Comparison of ENCODE assay signal across 23 cellular contexts in the genomic region with DNA sequence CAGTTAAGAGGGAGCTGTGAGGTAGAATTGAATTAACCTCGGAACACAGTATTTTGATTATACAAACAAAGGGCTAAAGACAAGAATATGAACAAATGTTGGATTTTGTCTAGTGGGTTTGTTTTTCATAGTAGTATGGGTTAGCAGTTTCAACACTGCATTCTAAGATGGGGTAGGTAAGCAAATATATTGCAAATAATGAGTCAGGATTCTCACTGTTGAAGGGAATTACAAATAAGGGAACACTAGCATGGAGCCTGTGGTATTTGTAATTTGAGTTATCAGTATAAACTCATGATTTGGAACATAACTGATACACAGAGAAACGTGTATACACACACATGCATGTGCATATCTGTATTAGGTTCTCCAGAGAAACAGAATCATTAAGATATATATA. TPM values are rescaled to one million over a fixed set of nuclear protein-coding genes. Genes with fewer than 3 reads are reported as not detected.
A peak's percentile ranks its signal among the peaks of the same experiment; 100 is the strongest.
DNase-seq lines count a peak whose midpoint lies in the region; FAIRE-seq and TF ChIP-seq lines count a peak whose summit lies in the region.
"Had no signal": no experiment of that assay in that cellular context is flagged by ENCODE, and none has a peak within 500 bp of the region (broad histone marks: within the 10 kb centered on the region; RNA-seq: fewer than 3 reads in every experiment).

No MANE protein-coding gene starts in this region.

- TF ChIP-seq CTCF in AG10803 (conservative IDR thresholded peaks at IDR 0.05; ENCODE audit: low read length): no peak
- no peak for TF ChIP-seq CTCF in bronchial epithelial cell (IDR thresholded peaks at IDR 0.05; ENCODE audit: insufficient read depth, low read length, severe bottlenecking)
- no peak for TF ChIP-seq CTCF in fibroblast of villous mesenchyme (IDR thresholded peaks at IDR 0.05; ENCODE audit: insufficient read depth, low read depth, low read length)
- TF ChIP-seq CTCF in progenitor cell of endocrine pancreas (IDR thresholded peaks at IDR 0.05; ENCODE audit: unreplicated experiment): no peak

- FAIRE-seq in bronchial epithelial cell (lab: Jason Lieb, UNC): no peak
- FAIRE-seq: A549, GM19239, H54, K562 had no signal

- H3K27ac Mint-ChIP-seq in progenitor cell of endocrine pancreas: no peak overlapping the region
- H3K27ac Mint-ChIP-seq: CD8-positive, alpha-beta T cell had no signal

- H3K27me3 ChIP-seq in bronchial epithelial cell (ENCODE audit: control insufficient read depth, insufficient read depth, low read length): no peaks in the 10 kb centered on the region
- H3K27me3 ChIP-seq: Peyer's patch had no signal

- H3K36me3 ChIP-seq in bronchial epithelial cell (ENCODE audit: control insufficient read depth, insufficient read depth, low read length): peaks cover 1% of the 10 kb centered on the region
- H3K36me3 ChIP-seq: Peyer's patch had no signal

- no peaks in the 10 kb centered on the region for H3K36me3 Mint-ChIP-seq in progenitor cell of endocrine pancreas (ENCODE audit: insufficient read depth)

- peak; percentile 23 for DNase-seq in AG10803 (ENCODE audit: low read depth)
- DNase-seq in LHCN-M2 (ENCODE audit: low read depth): peak; percentile 28
- DNase-seq in bronchial epithelial cell (ENCODE audit: low read depth): peak; percentile 79
- DNase-seq in fibroblast of villous mesenchyme (ENCODE audit: low read depth): peak; percentile 10
- DNase-seq in cortex of kidney (lab: John Stamatoyannopoulos, UW): no peak
- DNase-seq in NCI-H226: no peak
- no peak for DNase-seq in KG1 (lab: John Stamatoyannopoulos, UW)
- DNase-seq in progenitor cell of endocrine pancreas (ENCODE audit: low spot score, unreplicated experiment): no peak
- DNase-seq: C1 segment of cervical spinal cord; Calu3; CD8-positive, alpha-beta T cell; DMS153; GF-D8; NCI-H1092 treated with DMSO at 0.1 percent for 48 hours; NCI-H1436 treated with DMSO at 0.1 percent for 48 hours; NCI-H1930; NCI-H510A; NCI-H774; Peyer's patch had no signal

- H3K4me3 ChIP-seq in AG10803 (ENCODE audit: low read length) (no peak overlapping the region), bronchial epithelial cell (ENCODE audit: low read depth, low read length) (no peak overlapping the region), fibroblast of villous mesenchyme (ENCODE audit: low read depth, low read length) (no peak overlapping the region)
- H3K4me3 ChIP-seq: A549, K562, Peyer's patch had no signal

- no peaks in the 10 kb centered on the region for H3K4me1 Mint-ChIP-seq in progenitor cell of endocrine pancreas (ENCODE audit: low read depth)

- H3K27me3 Mint-ChIP-seq in progenitor cell of endocrine pancreas: no peaks in the 10 kb centered on the region

- H3K9me3 Mint-ChIP-seq in progenitor cell of endocrine pancreas (ENCODE audit: low read depth): no peaks in the 10 kb centered on the region
- H3K9me3 Mint-ChIP-seq: CD8-positive, alpha-beta T cell had no signal

- no peak overlapping the region for H3K4me3 Mint-ChIP-seq in progenitor cell of endocrine pancreas (ENCODE audit: low read depth)
- H3K4me3 Mint-ChIP-seq: CD8-positive, alpha-beta T cell had no signal

RNA-seq across cellular contexts. Expression of gene CD55, which starts 44.5 kb away (rescaled TPM):
- total RNA-seq in LHCN-M2 (2014; rRNA removed): 22.9 and 23.8 TPM in 2 replicates
- 10.6 TPM for polyA plus RNA-seq in LHCN-M2 (2012)
- 63.4 and 85.3 TPM in 2 replicates for total RNA-seq in bronchial epithelial cell
- 29.4 and 43.5 TPM in 2 replicates for total RNA-seq in fibroblast of villous mesenchyme
- total RNA-seq in progenitor cell of endocrine pancreas: 7.4 and 10.5 TPM in 2 replicates

Comparison
In these comparisons a context has a peak if more than half of its experiments do, and no peak if none do; other contexts are left out.
1. DNase-seq: peak in AG10803 (single experiment), LHCN-M2 (single experiment), bronchial epithelial cell (single experiment) and fibroblast of villous mesenchyme (single experiment); none in cortex of kidney (single experiment), NCI-H226 (single experiment), KG1 (single experiment) and progenitor cell of endocrine pancreas (single experiment).